Comparison of ENCODE assay signal across 29 cellular contexts in genomic region chr10:7895699-7896090, GRCh38.
"Had no signal": no experiment of that assay in that cellular context is flagged by ENCODE, and none has a peak within 500 bp of the region (broad histone marks: within the 10 kb centered on the region; RNA-seq: fewer than 3 reads in every experiment).

No MANE protein-coding gene starts in this region.

- ATAC-seq: activated CD4-positive, alpha-beta T cell treated with anti-CD3 and anti-CD28 coated beads for 36 hours; activated T-cell treated with anti-CD3 and anti-CD28 coated beads, Interleukin-2, amount 50 U/mL, for 4 hours; activated T-helper 17 cell treated with anti-CD3 and anti-CD28 coated beads, Interleukin-2, amount 50 U/mL, for 72 hours; esophagus mucosa; gastroesophageal sphincter; heart right ventricle had no signal

- H3K27ac ChIP-seq: brain microvascular endothelial cell, coronary artery, dorsolateral prefrontal cortex, gastroesophageal sphincter had no signal

- DNase-seq: activated CD4-positive, alpha-beta T cell treated with anti-CD3 and anti-CD28 coated beads for 36 hours; activated CD4-positive, alpha-beta T cell treated with anti-CD3 and anti-CD28 coated beads, Interleukin-2, amount 10 ng/mL, durations not matched to agents 7 days and 5 days; activated CD4-positive, alpha-beta T cell treated with anti-CD3 and anti-CD28 coated beads, Interleukin-2, amount 50 U/mL, for 48 hours; activated CD4-positive, CD25-positive, alpha-beta regulatory T cell; activated CD4-positive, CD25-positive, alpha-beta regulatory T cell treated with anti-CD3 and anti-CD28 coated beads, Interleukin-2, amount 50 U/mL, for 72 hours; activated CD8-positive, alpha-beta memory T cell treated with anti-CD3 and anti-CD28 coated beads for 24 hours; activated effector memory CD4-positive, alpha-beta T cell treated with Interleukin-2 at 50 U/mL for 16 hours; activated gamma-delta T cell treated with Interleukin-2 at 50 U/mL for 16 hours; activated naive CD4-positive, alpha-beta T cell treated with anti-CD3 and anti-CD28 coated beads, Interleukin-2, amount 50 U/mL, for 16 hours; activated naive CD4-positive, alpha-beta T cell treated with Interleukin-2 at 50 U/mL for 16 hours; activated T-cell treated with anti-CD3 and anti-CD28 coated beads, Interleukin-2, amount 50 U/mL, for 4 hours; amniotic stem cell; anterior cingulate cortex; brain microvascular endothelial cell; dorsolateral prefrontal cortex; effector memory CD4-positive, alpha-beta T cell; endodermal cell; foreskin melanocyte; heart right ventricle; T-helper 2 cell had no signal

- H3K36me3 ChIP-seq: brain microvascular endothelial cell had no signal

- H3K9me3 ChIP-seq: gastroesophageal sphincter, heart right ventricle had no signal

- H3K4me3 Mint-ChIP-seq: activated CD4-positive, alpha-beta T cell treated with anti-CD3 and anti-CD28 coated beads for 36 hours; activated CD4-positive, alpha-beta T cell treated with anti-CD3 and anti-CD28 coated beads, Interleukin-2, amount 10 ng/mL, durations not matched to agents 7 days and 5 days; activated CD8-positive, alpha-beta T cell treated with anti-CD3 and anti-CD28 coated beads for 36 hours; activated naive CD8-positive, alpha-beta T cell; activated T-cell treated with anti-CD3 and anti-CD28 coated beads, Interleukin-2, amount 50 U/mL, for 4 hours; activated T-helper 17 cell treated with anti-CD3 and anti-CD28 coated beads, Interleukin-2, amount 50 U/mL, for 72 hours; central memory CD8-positive, alpha-beta T cell; dendritic cell treated with granulocyte-macrophage colony-stimulating factor and Interleukin-4, amounts not matched to agents 40 ng/mL and 50 ng/mL, for 4 days; endodermal cell had no signal

- H3K9me3 Mint-ChIP-seq: activated CD4-positive, alpha-beta T cell treated with anti-CD3 and anti-CD28 coated beads, Interleukin-2, amount 10 ng/mL, durations not matched to agents 7 days and 5 days; activated CD8-positive, alpha-beta T cell treated with anti-CD3 and anti-CD28 coated beads for 36 hours; activated T-cell treated with anti-CD3 and anti-CD28 coated beads, Interleukin-2, amount 50 U/mL, for 4 hours; activated T-helper 17 cell treated with anti-CD3 and anti-CD28 coated beads, Interleukin-2, amount 50 U/mL, for 72 hours; central memory CD8-positive, alpha-beta T cell; dendritic cell treated with granulocyte-macrophage colony-stimulating factor and Interleukin-4, amounts not matched to agents 40 ng/mL and 50 ng/mL, for 4 days; endodermal cell had no signal

- H3K27me3 Mint-ChIP-seq: activated CD4-positive, alpha-beta T cell treated with anti-CD3 and anti-CD28 coated beads for 36 hours; activated CD4-positive, alpha-beta T cell treated with anti-CD3 and anti-CD28 coated beads, Interleukin-2, amount 10 ng/mL, durations not matched to agents 7 days and 5 days; activated CD8-positive, alpha-beta T cell treated with anti-CD3 and anti-CD28 coated beads for 36 hours; activated naive CD8-positive, alpha-beta T cell; activated T-helper 17 cell treated with anti-CD3 and anti-CD28 coated beads, Interleukin-2, amount 50 U/mL, for 72 hours; central memory CD8-positive, alpha-beta T cell; dendritic cell treated with granulocyte-macrophage colony-stimulating factor and Interleukin-4, amounts not matched to agents 40 ng/mL and 50 ng/mL, for 4 days had no signal

- FAIRE-seq: astrocyte had no signal

- H3K4me3 ChIP-seq: coronary artery, dorsolateral prefrontal cortex, gastroesophageal sphincter, heart right ventricle had no signal

- H3K27ac Mint-ChIP-seq: activated CD4-positive, alpha-beta T cell treated with anti-CD3 and anti-CD28 coated beads for 36 hours; activated CD4-positive, alpha-beta T cell treated with anti-CD3 and anti-CD28 coated beads, Interleukin-2, amount 10 ng/mL, durations not matched to agents 7 days and 5 days; activated CD8-positive, alpha-beta T cell treated with anti-CD3 and anti-CD28 coated beads for 36 hours; activated naive CD8-positive, alpha-beta T cell; activated T-helper 17 cell treated with anti-CD3 and anti-CD28 coated beads, Interleukin-2, amount 50 U/mL, for 72 hours; dendritic cell treated with granulocyte-macrophage colony-stimulating factor and Interleukin-4, amounts not matched to agents 40 ng/mL and 50 ng/mL, for 4 days; endodermal cell had no signal

- H3K27me3 ChIP-seq: brain microvascular endothelial cell, dorsolateral prefrontal cortex, gastroesophageal sphincter, heart right ventricle had no signal
